Comparison of ENCODE assay signal across 19 cellular contexts in the genomic region with DNA sequence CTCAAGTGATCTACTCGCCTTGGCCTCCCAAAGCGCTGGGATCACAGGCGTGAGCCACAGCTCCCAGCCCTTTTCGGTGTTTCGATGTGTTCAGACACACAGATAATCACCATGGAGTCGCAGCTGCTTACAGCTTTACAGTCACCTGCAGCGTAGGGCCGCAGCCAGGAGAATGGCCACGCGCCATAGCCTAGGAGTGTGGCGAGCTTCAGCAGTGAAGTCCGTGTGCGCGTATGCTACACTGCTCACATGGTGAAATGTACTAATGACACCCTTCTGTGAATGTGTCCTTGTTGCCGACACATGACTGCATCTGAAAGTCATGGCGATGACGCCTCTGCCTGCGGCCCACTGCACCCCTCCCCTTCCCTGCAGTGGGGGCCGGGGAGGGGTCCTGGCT. TPM values are rescaled to one million over a fixed set of nuclear protein-coding genes. Genes with fewer than 3 reads are reported as not detected.
DNase-seq lines count a peak whose midpoint lies in the region; ATAC-seq, FAIRE-seq and TF ChIP-seq lines count a peak whose summit lies in the region.
"Had no signal": no experiment of that assay in that cellular context is flagged by ENCODE, and none has a peak within 500 bp of the region (broad histone marks: within the 10 kb centered on the region; RNA-seq: fewer than 3 reads in every experiment).

No MANE protein-coding gene starts in this region.

- DNase-seq in NCI-H2081 (lab: John Stamatoyannopoulos, UW), result peak; percentile 22 to 48
- no peak for DNase-seq in NCI-H2081 treated with DMSO at 0.1 percent for 48 hours (lab: John Stamatoyannopoulos, UW)
- peak; percentile 59 for DNase-seq in astrocyte of the hippocampus (ENCODE audit: low read depth, low spot score)
- peak; percentile 90 for DNase-seq in left ventricle myocardium superior
- peak; percentile 33 for DNase-seq in small intestine
- DNase-seq in glomerular visceral epithelial cell (ENCODE audit: extremely low spot score), result no peak
- no peak for DNase-seq in brain microvascular endothelial cell
- DNase-seq: DMS79 treated with DMSO at 0.1 percent for 48 hours, KBM-7, NCI-H1048, NCI-H1694 treated with DMSO at 0.1 percent for 48 hours, NCI-H446 treated with DMSO at 0.1 percent for 48 hours, NCI-H748 treated with DMSO at 0.1 percent for 48 hours, PC-3 had no signal

- H3K36me3 ChIP-seq in small intestine (ENCODE audit: control insufficient read depth in 2 of 2, insufficient read depth in 2 of 2, low read length in 2 of 2), result peaks cover 23 to 27% of the 10 kb centered on the region in 2 donors
- peaks cover 76% of the 10 kb centered on the region for H3K36me3 ChIP-seq in brain microvascular endothelial cell (replicated peaks)

- intact Hi-C loops in left ventricle myocardium superior (cut with micrococcal nuclease), result no loop called here

- no peak for TF ChIP-seq CTCF in brain microvascular endothelial cell (IDR thresholded peaks at IDR 0.05; ENCODE audit: low read depth, low read length, missing control alignments)

- H3K4me3 ChIP-seq in small intestine (ENCODE audit: low read depth in 1 of 2, low read length in 2 of 2) (no peak overlapping the region), brain microvascular endothelial cell (ENCODE audit: low read depth, low read length) (no peak overlapping the region)
- H3K4me3 ChIP-seq: HAP-1 had no signal

- no peaks in the 10 kb centered on the region for H3K9me3 ChIP-seq in small intestine (ENCODE audit: control insufficient read depth, low read depth)
- H3K9me3 ChIP-seq: HAP-1 had no signal

- H3K27me3 ChIP-seq in small intestine (ENCODE audit: control insufficient read depth in 2 of 2, insufficient read depth in 2 of 2, low read length in 2 of 2) (no peaks in the 10 kb centered on the region), brain microvascular endothelial cell (replicated peaks) (no peaks in the 10 kb centered on the region)

- no peak overlapping the region for H3K27ac ChIP-seq in small intestine (ENCODE audit: low read depth in 1 of 2, low read length in 1 of 2)
- H3K27ac ChIP-seq in brain microvascular endothelial cell, result no peak overlapping the region
- H3K27ac ChIP-seq: HL-60 had no signal

- in situ Hi-C loops in brain microvascular endothelial cell (cut with HindIII; ENCODE audit: low pct_ligation_motif_present, low sequenced_read_pairs), result no loop called here

- 47 to 77% (median 52%) methylated on average over 19 of the region's 19 CpGs for WGBS in small intestine, 3 donors

- no peak for TF ChIP-seq POLR2A in GM18505 (IDR thresholded peaks at IDR 0.05; ENCODE audit: borderline replicate concordance, extremely low read depth, insufficient read depth, insufficient read length)

- ATAC-seq in left ventricle myocardium superior, result peak; percentile 91
- no peak for ATAC-seq in GM18505 (IDR thresholded peaks at IDR 0.05; ENCODE audit: unreplicated experiment)
- ATAC-seq: PC-3 had no signal

- FAIRE-seq in small intestine (lab: Jason Lieb, UNC), result no peak
- FAIRE-seq: G401.6, GM12891 had no signal

- no peaks in the 10 kb centered on the region for H3K4me1 ChIP-seq in small intestine (ENCODE audit: control insufficient read depth in 2 of 2, insufficient read depth in 1 of 2, low read depth in 1 of 2, low read length in 1 of 2)
- H3K4me1 ChIP-seq: HAP-1 had no signal

RNA-seq across cellular contexts. Expression of a gene that starts 23.6 kb away (rescaled TPM):
- total RNA-seq in left ventricle myocardium superior, result 78.2 TPM
- 10 to 100 TPM; 68.1 to 90.4 (median 89.4) TPM for polyA plus RNA-seq in small intestine

RNA-seq across cellular contexts. Expression of a gene that starts 31.0 kb away (rescaled TPM):
- 1.9 TPM for total RNA-seq in left ventricle myocardium superior
- polyA plus RNA-seq in small intestine, result 1 to 10 TPM; 3.5 to 5.8 (median 4.8) TPM

RNA-seq across cellular contexts. Expression of a gene that starts 31.6 kb away (rescaled TPM):
- total RNA-seq in left ventricle myocardium superior, result 17.5 TPM
- 10 to 100 TPM in 2 of 3 donors, 1 to 10 TPM in 1; 7.6 to 16.3 (median 12.7) TPM for polyA plus RNA-seq in small intestine

RNA-seq across cellular contexts. Expression of a gene that starts 36.0 kb away (rescaled TPM):
- total RNA-seq in left ventricle myocardium superior, result 11.9 TPM
- polyA plus RNA-seq in small intestine, result 10 to 100 TPM; 15.1 to 22.8 (median 18.2) TPM

Comparison
In these comparisons a context has a peak if more than half of its experiments do, and no peak if none do; other contexts are left out.
1. DNase-seq: peak in NCI-H2081 (2 of 2), astrocyte of the hippocampus (single experiment), left ventricle myocardium superior (single experiment) and small intestine (single experiment); none in NCI-H2081 treated with DMSO at 0.1 percent for 48 hours (single experiment), glomerular visceral epithelial cell (single experiment) and brain microvascular endothelial cell (single experiment).